In the genomic region with DNA sequence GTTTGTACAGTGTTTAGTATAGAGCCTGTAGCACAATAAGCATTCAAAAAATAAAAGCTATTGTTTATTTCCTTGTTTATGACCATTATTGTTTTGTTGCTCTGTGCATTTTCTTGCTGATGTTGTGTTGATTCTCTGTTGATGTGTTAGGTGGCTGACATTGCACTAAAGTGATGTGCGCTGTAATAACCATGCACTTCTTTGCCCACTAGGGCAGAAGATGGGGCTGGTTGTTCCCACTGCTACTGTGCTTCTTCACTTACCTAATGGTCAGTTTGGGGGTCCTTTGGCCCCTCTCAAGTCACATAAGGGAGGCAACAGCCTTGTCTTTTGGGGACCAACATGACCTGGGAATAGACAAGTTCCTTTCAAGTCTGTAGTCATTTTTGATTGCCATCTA, we compare ENCODE assay signal across 3 cellular contexts.
TF ChIP-seq lines count a peak whose summit lies in the region.

No MANE protein-coding gene starts in this region.

TF ChIP-seq in A549, 52 proteins besides CTCF, POLR2A, EP300 and RAD21:
- TF ChIP-seq, protein P1, sequence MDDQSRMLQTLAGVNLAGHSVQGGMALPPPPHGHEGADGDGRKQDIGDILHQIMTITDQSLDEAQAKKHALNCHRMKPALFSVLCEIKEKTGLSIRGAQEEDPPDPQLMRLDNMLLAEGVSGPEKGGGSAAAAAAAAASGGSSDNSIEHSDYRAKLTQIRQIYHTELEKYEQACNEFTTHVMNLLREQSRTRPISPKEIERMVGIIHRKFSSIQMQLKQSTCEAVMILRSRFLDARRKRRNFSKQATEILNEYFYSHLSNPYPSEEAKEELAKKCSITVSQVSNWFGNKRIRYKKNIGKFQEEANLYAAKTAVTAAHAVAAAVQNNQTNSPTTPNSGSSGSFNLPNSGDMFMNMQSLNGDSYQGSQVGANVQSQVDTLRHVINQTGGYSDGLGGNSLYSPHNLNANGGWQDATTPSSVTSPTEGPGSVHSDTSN (IDR thresholded peaks at IDR 0.05): no peak
- TF ChIP-seq, protein P2, sequence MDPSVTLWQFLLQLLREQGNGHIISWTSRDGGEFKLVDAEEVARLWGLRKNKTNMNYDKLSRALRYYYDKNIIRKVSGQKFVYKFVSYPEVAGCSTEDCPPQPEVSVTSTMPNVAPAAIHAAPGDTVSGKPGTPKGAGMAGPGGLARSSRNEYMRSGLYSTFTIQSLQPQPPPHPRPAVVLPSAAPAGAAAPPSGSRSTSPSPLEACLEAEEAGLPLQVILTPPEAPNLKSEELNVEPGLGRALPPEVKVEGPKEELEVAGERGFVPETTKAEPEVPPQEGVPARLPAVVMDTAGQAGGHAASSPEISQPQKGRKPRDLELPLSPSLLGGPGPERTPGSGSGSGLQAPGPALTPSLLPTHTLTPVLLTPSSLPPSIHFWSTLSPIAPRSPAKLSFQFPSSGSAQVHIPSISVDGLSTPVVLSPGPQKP (IDR thresholded peaks at IDR 0.05; ENCODE audit: low read depth, low read length): no peak
- TF ChIP-seq FOXS1 (CRISPR knock-in tag; IDR thresholded peaks at IDR 0.05) (no peak), NR3C1 (IDR thresholded peaks at IDR 0.05) (no peak), ZFP36 (IDR thresholded peaks at IDR 0.05; ENCODE audit: borderline replicate concordance, partially characterized antibody) (no peak)

TF ChIP-seq in HCT116, 20 proteins besides CTCF, POLR2A, EP300 and RAD21:
- TF ChIP-seq EGR1 (IDR thresholded peaks at IDR 0.05; ENCODE audit: low read depth): no peak
- no peak for TF ChIP-seq TCF7L2 (IDR thresholded peaks at IDR 0.05; ENCODE audit: borderline replicate concordance, extremely low read depth, insufficient read depth, insufficient read length)
- no peak for TF ChIP-seq JUND (IDR thresholded peaks at IDR 0.05)

TF ChIP-seq in GM12878, 131 proteins besides CTCF, POLR2A, EP300 and RAD21:
- TF ChIP-seq ATF3 (IDR thresholded peaks at IDR 0.05; ENCODE audit: borderline replicate concordance, extremely low read depth, low read depth, low read length): no peak
- no peak for TF ChIP-seq POLR2AphosphoS2 (IDR thresholded peaks at IDR 0.05; ENCODE audit: low read depth, low read length)
- TF ChIP-seq FOXM1 (IDR thresholded peaks at IDR 0.05; ENCODE audit: low read depth, low read length): no peak
- TF ChIP-seq, protein P3, sequence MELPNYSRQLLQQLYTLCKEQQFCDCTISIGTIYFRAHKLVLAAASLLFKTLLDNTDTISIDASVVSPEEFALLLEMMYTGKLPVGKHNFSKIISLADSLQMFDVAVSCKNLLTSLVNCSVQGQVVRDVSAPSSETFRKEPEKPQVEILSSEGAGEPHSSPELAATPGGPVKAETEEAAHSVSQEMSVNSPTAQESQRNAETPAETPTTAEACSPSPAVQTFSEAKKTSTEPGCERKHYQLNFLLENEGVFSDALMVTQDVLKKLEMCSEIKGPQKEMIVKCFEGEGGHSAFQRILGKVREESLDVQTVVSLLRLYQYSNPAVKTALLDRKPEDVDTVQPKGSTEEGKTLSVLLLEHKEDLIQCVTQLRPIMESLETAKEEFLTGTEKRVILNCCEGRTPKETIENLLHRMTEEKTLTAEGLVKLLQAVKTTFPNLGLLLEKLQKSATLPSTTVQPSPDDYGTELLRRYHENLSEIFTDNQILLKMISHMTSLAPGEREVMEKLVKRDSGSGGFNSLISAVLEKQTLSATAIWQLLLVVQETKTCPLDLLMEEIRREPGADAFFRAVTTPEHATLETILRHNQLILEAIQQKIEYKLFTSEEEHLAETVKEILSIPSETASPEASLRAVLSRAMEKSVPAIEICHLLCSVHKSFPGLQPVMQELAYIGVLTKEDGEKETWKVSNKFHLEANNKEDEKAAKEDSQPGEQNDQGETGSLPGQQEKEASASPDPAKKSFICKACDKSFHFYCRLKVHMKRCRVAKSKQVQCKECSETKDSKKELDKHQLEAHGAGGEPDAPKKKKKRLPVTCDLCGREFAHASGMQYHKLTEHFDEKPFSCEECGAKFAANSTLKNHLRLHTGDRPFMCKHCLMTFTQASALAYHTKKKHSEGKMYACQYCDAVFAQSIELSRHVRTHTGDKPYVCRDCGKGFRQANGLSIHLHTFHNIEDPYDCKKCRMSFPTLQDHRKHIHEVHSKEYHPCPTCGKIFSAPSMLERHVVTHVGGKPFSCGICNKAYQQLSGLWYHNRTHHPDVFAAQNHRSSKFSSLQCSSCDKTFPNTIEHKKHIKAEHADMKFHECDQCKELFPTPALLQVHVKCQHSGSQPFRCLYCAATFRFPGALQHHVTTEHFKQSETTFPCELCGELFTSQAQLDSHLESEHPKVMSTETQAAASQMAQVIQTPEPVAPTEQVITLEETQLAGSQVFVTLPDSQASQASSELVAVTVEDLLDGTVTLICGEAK (IDR thresholded peaks at IDR 0.05; ENCODE audit: borderline replicate concordance): no peak
- no peak for TF ChIP-seq SREBF1 (IDR thresholded peaks at IDR 0.05; ENCODE audit: low read length)
